20 cellular contexts compared by ENCODE assay signal in genomic region chr3:128360243-128360642, GRCh38.
"Had no signal": no experiment of that assay in that cellular context is flagged by ENCODE, and none has a peak within 500 bp of the region (broad histone marks: within the 10 kb centered on the region; RNA-seq: fewer than 3 reads in every experiment).

No MANE protein-coding gene starts in this region.

- H3K27me3 Mint-ChIP-seq: activated CD4-positive, alpha-beta memory T cell treated with anti-CD3 and anti-CD28 coated beads, Interleukin-2, amount 10 ng/mL, durations not matched to agents 7 days and 5 days; activated CD4-positive, alpha-beta T cell treated with anti-CD3 and anti-CD28 coated beads, Interleukin-2, amount 10 ng/mL, durations not matched to agents 24 days and 14 days; activated naive CD4-positive, alpha-beta T cell treated with anti-CD3 and anti-CD28 coated beads, Interleukin-2, amount 50 U/mL, for 24 hours; brain; effector memory CD8-positive, alpha-beta T cell had no signal

- H3K4me3 Mint-ChIP-seq: activated CD4-positive, alpha-beta memory T cell treated with anti-CD3 and anti-CD28 coated beads, Interleukin-2, amount 10 ng/mL, durations not matched to agents 7 days and 5 days; activated CD4-positive, alpha-beta T cell treated with anti-CD3 and anti-CD28 coated beads, Interleukin-2, amount 10 ng/mL, durations not matched to agents 24 days and 14 days; activated naive CD4-positive, alpha-beta T cell treated with anti-CD3 and anti-CD28 coated beads, Interleukin-2, amount 50 U/mL, for 24 hours; activated T-helper 1 cell treated with anti-CD3 and anti-CD28 coated beads, Interleukin-12 subunit alpha, Interleukin-12 subunit beta, Interleukin-2, Interleukin-4 antibody, amounts not matched to agents 30 ng/mL and 10 ng/mL and 1 ng/mL, durations not matched to agents 14 hours and 24 hours and 36 hours; brain; effector memory CD8-positive, alpha-beta T cell had no signal

- H3K27ac Mint-ChIP-seq: activated CD4-positive, alpha-beta memory T cell treated with anti-CD3 and anti-CD28 coated beads, Interleukin-2, amount 10 ng/mL, durations not matched to agents 7 days and 5 days; activated CD4-positive, alpha-beta T cell treated with anti-CD3 and anti-CD28 coated beads, Interleukin-2, amount 10 ng/mL, durations not matched to agents 24 days and 14 days; activated naive CD4-positive, alpha-beta T cell treated with anti-CD3 and anti-CD28 coated beads, Interleukin-2, amount 50 U/mL, for 24 hours; activated T-helper 1 cell treated with anti-CD3 and anti-CD28 coated beads, Interleukin-12 subunit alpha, Interleukin-12 subunit beta, Interleukin-2, Interleukin-4 antibody, amounts not matched to agents 30 ng/mL and 10 ng/mL and 1 ng/mL, durations not matched to agents 14 hours and 24 hours and 36 hours; brain; effector memory CD8-positive, alpha-beta T cell had no signal

- ATAC-seq: activated CD4-positive, CD25-positive, alpha-beta regulatory T cell treated with anti-CD3 and anti-CD28 coated beads, Interleukin-2, amount 50 U/mL, for 24 hours; effector memory CD8-positive, alpha-beta T cell; gastrocnemius medialis; stimulated activated naive CD8-positive, alpha-beta T cell treated with anti-CD3 and anti-CD28 coated beads, Interleukin-15, Interleukin-2, amounts not matched to agents 100 U/mL and 50 U/mL, for 24 hours had no signal

- H3K4me1 Mint-ChIP-seq: activated CD4-positive, alpha-beta memory T cell treated with anti-CD3 and anti-CD28 coated beads, Interleukin-2, amount 10 ng/mL, durations not matched to agents 7 days and 5 days; activated CD4-positive, alpha-beta T cell treated with anti-CD3 and anti-CD28 coated beads, Interleukin-2, amount 10 ng/mL, durations not matched to agents 24 days and 14 days; activated naive CD4-positive, alpha-beta T cell treated with anti-CD3 and anti-CD28 coated beads, Interleukin-2, amount 50 U/mL, for 24 hours had no signal

- H3K9me3 Mint-ChIP-seq: activated CD4-positive, alpha-beta memory T cell treated with anti-CD3 and anti-CD28 coated beads, Interleukin-2, amount 10 ng/mL, durations not matched to agents 7 days and 5 days; activated CD4-positive, alpha-beta T cell treated with anti-CD3 and anti-CD28 coated beads, Interleukin-2, amount 10 ng/mL, durations not matched to agents 24 days and 14 days; activated naive CD4-positive, alpha-beta T cell treated with anti-CD3 and anti-CD28 coated beads, Interleukin-2, amount 50 U/mL, for 24 hours; activated T-helper 1 cell treated with anti-CD3 and anti-CD28 coated beads, Interleukin-12 subunit alpha, Interleukin-12 subunit beta, Interleukin-2, Interleukin-4 antibody, amounts not matched to agents 30 ng/mL and 10 ng/mL and 1 ng/mL, durations not matched to agents 14 hours and 24 hours and 36 hours; brain; effector memory CD8-positive, alpha-beta T cell had no signal

- H3K4me3 ChIP-seq: dorsolateral prefrontal cortex, esophagus muscularis mucosa, gastrocnemius medialis, left ventricle myocardium inferior, sigmoid colon, upper lobe of right lung had no signal

- H3K4me1 ChIP-seq: upper lobe of right lung had no signal

- H3K9me3 ChIP-seq: esophagus muscularis mucosa, gastrocnemius medialis, left ventricle myocardium inferior, sigmoid colon, upper lobe of right lung had no signal

- H3K27ac ChIP-seq: dorsolateral prefrontal cortex, esophagus muscularis mucosa, gastrocnemius medialis, left ventricle myocardium inferior, sigmoid colon, upper lobe of right lung had no signal

- DNase-seq: activated CD4-positive, alpha-beta memory T cell treated with anti-CD3 and anti-CD28 coated beads, Interleukin-2, amount 10 ng/mL, durations not matched to agents 7 days and 5 days; activated CD4-positive, alpha-beta T cell treated with anti-CD3 and anti-CD28 coated beads, Interleukin-2, amount 10 ng/mL, durations not matched to agents 24 days and 14 days; activated gamma-delta T cell; activated T-cell treated with anti-CD3 and anti-CD28 coated beads for 4 hours; anterior cingulate cortex; dorsolateral prefrontal cortex; effector memory CD8-positive, alpha-beta T cell; gastrocnemius medialis; hippocampal formation; left ventricle myocardium inferior; occipital lobe; sigmoid colon; stimulated activated CD4-positive, alpha-beta T cell treated with anti-CD3 and anti-CD28 coated beads, Interleukin-4, amount 100 ng/mL, for 24 hours; stimulated activated naive CD8-positive, alpha-beta T cell treated with anti-CD3 and anti-CD28 coated beads, Interleukin-15, Interleukin-2, amounts not matched to agents 100 U/mL and 50 U/mL, for 24 hours; upper lobe of right lung had no signal
